12 cellular contexts compared by ENCODE assay signal in genomic region chr10:101961591-101962498, GRCh38.
A peak's percentile ranks its signal among the peaks of the same experiment; 100 is the strongest.
DNase-seq lines count a peak whose midpoint lies in the region; ATAC-seq and TF ChIP-seq lines count a peak whose summit lies in the region.
"Had no signal": no experiment of that assay in that cellular context is flagged by ENCODE, and none has a peak within 500 bp of the region (broad histone marks: within the 10 kb centered on the region; RNA-seq: fewer than 3 reads in every experiment).

No MANE protein-coding gene starts in this region.

- H3K4me1 ChIP-seq in adipocyte (ENCODE audit: control insufficient read depth, insufficient read depth, low read length) (peaks cover 24% of the 10 kb centered on the region), thoracic aorta (ENCODE audit: control insufficient read depth in 1 of 2, low read depth in 2 of 2) (peaks cover 0 to 15% of the 10 kb centered on the region in 2 donors)
- H3K4me1 ChIP-seq: esophagus squamous epithelium had no signal

- H3K9me3 Mint-ChIP-seq in activated CD4-positive, alpha-beta memory T cell treated with anti-CD3 and anti-CD28 coated beads, Interleukin-2, amount 10 ng/mL, durations not matched to agents 7 days and 5 days, result no peaks in the 10 kb centered on the region
- no peaks in the 10 kb centered on the region for H3K9me3 Mint-ChIP-seq in activated CD4-positive, alpha-beta memory T cell treated with anti-CD3 and anti-CD28 coated beads for 36 hours
- H3K9me3 Mint-ChIP-seq in T-helper 2 cell treated with Interferon-gamma antibody and Interleukin-4, amounts not matched to agents 5 μg/mL and 100 μg/mL, for 36 hours, result no peaks in the 10 kb centered on the region

- H3K36me3 ChIP-seq in adipocyte (ENCODE audit: control insufficient read depth, insufficient read depth, low read length, severe bottlenecking) (peaks cover 11% of the 10 kb centered on the region), thoracic aorta (no peaks in the 10 kb centered on the region)
- H3K36me3 ChIP-seq: BE2C had no signal

- CTCF ChIA-PET in activated CD4-positive, alpha-beta memory T cell treated with anti-CD3 and anti-CD28 coated beads, Interleukin-2, amount 10 ng/mL, durations not matched to agents 7 days and 5 days (lab: Charles Lee), result interaction anchor here (0.9 kb wide), 1 partner anchor 47 kb away, joined by 3 read pairs; no protein-coding TSS in a partner anchor
- CTCF ChIA-PET in activated CD4-positive, alpha-beta memory T cell treated with anti-CD3 and anti-CD28 coated beads for 36 hours (lab: Charles Lee), result interaction anchor here (0.6 to 0.8 kb wide), 2 partner anchors 121 to 216 kb away, joined by 3 read pairs; no protein-coding TSS in a partner anchor

- H3K4me1 Mint-ChIP-seq in activated CD4-positive, alpha-beta memory T cell treated with anti-CD3 and anti-CD28 coated beads, Interleukin-2, amount 10 ng/mL, durations not matched to agents 7 days and 5 days, result no peaks in the 10 kb centered on the region
- no peaks in the 10 kb centered on the region for H3K4me1 Mint-ChIP-seq in activated CD4-positive, alpha-beta memory T cell treated with anti-CD3 and anti-CD28 coated beads for 36 hours (ENCODE audit: low read depth)
- peaks cover 3% of the 10 kb centered on the region for H3K4me1 Mint-ChIP-seq in T-helper 2 cell treated with Interferon-gamma antibody and Interleukin-4, amounts not matched to agents 5 μg/mL and 100 μg/mL, for 36 hours (ENCODE audit: low read depth)

- H3K27ac Mint-ChIP-seq in activated CD4-positive, alpha-beta memory T cell treated with anti-CD3 and anti-CD28 coated beads, Interleukin-2, amount 10 ng/mL, durations not matched to agents 7 days and 5 days, result peak overlapping the region; percentile 36
- H3K27ac Mint-ChIP-seq in activated CD4-positive, alpha-beta memory T cell treated with anti-CD3 and anti-CD28 coated beads for 36 hours, result no peak overlapping the region
- no peak overlapping the region for H3K27ac Mint-ChIP-seq in T-helper 2 cell treated with Interferon-gamma antibody and Interleukin-4, amounts not matched to agents 5 μg/mL and 100 μg/mL, for 36 hours

- no peaks in the 10 kb centered on the region for H3K27me3 Mint-ChIP-seq in activated CD4-positive, alpha-beta memory T cell treated with anti-CD3 and anti-CD28 coated beads, Interleukin-2, amount 10 ng/mL, durations not matched to agents 7 days and 5 days
- H3K27me3 Mint-ChIP-seq in activated CD4-positive, alpha-beta memory T cell treated with anti-CD3 and anti-CD28 coated beads for 36 hours, result no peaks in the 10 kb centered on the region
- H3K27me3 Mint-ChIP-seq in T-helper 2 cell treated with Interferon-gamma antibody and Interleukin-4, amounts not matched to agents 5 μg/mL and 100 μg/mL, for 36 hours (ENCODE audit: low read depth), result no peaks in the 10 kb centered on the region

- intact Hi-C loops in activated CD4-positive, alpha-beta memory T cell treated with anti-CD3 and anti-CD28 coated beads for 36 hours (cut with micrococcal nuclease), result no loop called here
- intact Hi-C loops in left cardiac atrium (cut with DNase I), result loop anchor here in 1 of 2 donors (2.0 kb wide), 1 partner anchor 73 kb away; no protein-coding TSS in a partner anchor

- peak; percentile 81 to 91 for ATAC-seq in left cardiac atrium
- ATAC-seq in thoracic aorta (ENCODE audit: insufficient number of reproducible peaks, low FRiP score, low read depth), result peak; percentile 48
- no peak for ATAC-seq in HG03159 (IDR thresholded peaks at IDR 0.05; ENCODE audit: unreplicated experiment)
- ATAC-seq: mucosa of descending colon had no signal

- H3K27ac ChIP-seq in thoracic aorta, result no peak overlapping the region
- H3K27ac ChIP-seq: esophagus squamous epithelium had no signal

- TF ChIP-seq CTCF in thoracic aorta (IDR thresholded peaks at IDR 0.05), result no peak

- H3K9ac ChIP-seq in adipocyte (ENCODE audit: low read length), result no peak overlapping the region

- DNase-seq in activated CD4-positive, alpha-beta memory T cell treated with anti-CD3 and anti-CD28 coated beads, Interleukin-2, amount 10 ng/mL, durations not matched to agents 7 days and 5 days, result no peak
- no peak for DNase-seq in activated CD4-positive, alpha-beta memory T cell treated with anti-CD3 and anti-CD28 coated beads for 36 hours
- DNase-seq in adipocyte (ENCODE audit: low read depth), result peak; percentile 65
- DNase-seq in left cardiac atrium, result peak; percentile 56
- DNase-seq in thoracic aorta (ENCODE audit: low spot score), result peak; percentile 31
- no peak for DNase-seq in T-helper 2 cell treated with Interferon-gamma antibody and Interleukin-4, amounts not matched to agents 5 μg/mL and 100 μg/mL, for 36 hours (ENCODE audit: low spot score)
- no peak for DNase-seq in NAMALWA (ENCODE audit: low spot score)
- DNase-seq: BE2C, esophagus squamous epithelium, mucosa of descending colon, NCI-H2029 treated with DMSO at 0.1 percent for 48 hours had no signal

- H3K27me3 ChIP-seq in adipocyte (replicated peaks; ENCODE audit: control insufficient read depth, insufficient read depth, low read length), result no peaks in the 10 kb centered on the region
- no peaks in the 10 kb centered on the region for H3K27me3 ChIP-seq in thoracic aorta (replicated peaks; ENCODE audit: insufficient read depth)
- H3K27me3 ChIP-seq: BE2C, esophagus squamous epithelium had no signal

- H3K4me3 Mint-ChIP-seq in activated CD4-positive, alpha-beta memory T cell treated with anti-CD3 and anti-CD28 coated beads, Interleukin-2, amount 10 ng/mL, durations not matched to agents 7 days and 5 days, result no peak overlapping the region
- H3K4me3 Mint-ChIP-seq in activated CD4-positive, alpha-beta memory T cell treated with anti-CD3 and anti-CD28 coated beads for 36 hours, result no peak overlapping the region
- no peak overlapping the region for H3K4me3 Mint-ChIP-seq in T-helper 2 cell treated with Interferon-gamma antibody and Interleukin-4, amounts not matched to agents 5 μg/mL and 100 μg/mL, for 36 hours

- peaks cover 13% of the 10 kb centered on the region for H3K36me3 Mint-ChIP-seq in activated CD4-positive, alpha-beta memory T cell treated with anti-CD3 and anti-CD28 coated beads, Interleukin-2, amount 10 ng/mL, durations not matched to agents 7 days and 5 days (ENCODE audit: low read depth)
- peaks cover 8% of the 10 kb centered on the region for H3K36me3 Mint-ChIP-seq in activated CD4-positive, alpha-beta memory T cell treated with anti-CD3 and anti-CD28 coated beads for 36 hours
- peaks cover 16% of the 10 kb centered on the region for H3K36me3 Mint-ChIP-seq in T-helper 2 cell treated with Interferon-gamma antibody and Interleukin-4, amounts not matched to agents 5 μg/mL and 100 μg/mL, for 36 hours (ENCODE audit: low read depth)

- H3K4me3 ChIP-seq in adipocyte (ENCODE audit: low read length) (no peak overlapping the region), thoracic aorta (no peak overlapping the region)
- H3K4me3 ChIP-seq: esophagus squamous epithelium, mucosa of descending colon had no signal

- POLR2A ChIA-PET in activated CD4-positive, alpha-beta memory T cell treated with anti-CD3 and anti-CD28 coated beads, Interleukin-2, amount 10 ng/mL, durations not matched to agents 7 days and 5 days (lab: Charles Lee), result no interaction called here
- POLR2A ChIA-PET in activated CD4-positive, alpha-beta memory T cell treated with anti-CD3 and anti-CD28 coated beads for 36 hours (lab: Charles Lee), result interaction anchor here (0.6 kb wide), 1 partner anchor 671 kb away, joined by 3 read pairs; no protein-coding TSS in a partner anchor

- H3K9me3 ChIP-seq in adipocyte (ENCODE audit: control insufficient read depth, low read length) (no peaks in the 10 kb centered on the region), thoracic aorta (no peaks in the 10 kb centered on the region)
- H3K9me3 ChIP-seq: BE2C, esophagus squamous epithelium, mucosa of descending colon had no signal

Comparison
In these comparisons a context has a peak if more than half of its experiments do, and no peak if none do; other contexts are left out.
1. DNase-seq: peak in adipocyte (single experiment), left cardiac atrium (single experiment) and thoracic aorta (single experiment); none in activated CD4-positive, alpha-beta memory T cell treated with anti-CD3 and anti-CD28 coated beads, Interleukin-2, amount 10 ng/mL, durations not matched to agents 7 days and 5 days (single experiment), activated CD4-positive, alpha-beta memory T cell treated with anti-CD3 and anti-CD28 coated beads for 36 hours (single experiment), T-helper 2 cell treated with Interferon-gamma antibody and Interleukin-4, amounts not matched to agents 5 μg/mL and 100 μg/mL, for 36 hours (single experiment) and NAMALWA (single experiment).